8 cellular contexts compared by ENCODE assay signal in the genomic region with DNA sequence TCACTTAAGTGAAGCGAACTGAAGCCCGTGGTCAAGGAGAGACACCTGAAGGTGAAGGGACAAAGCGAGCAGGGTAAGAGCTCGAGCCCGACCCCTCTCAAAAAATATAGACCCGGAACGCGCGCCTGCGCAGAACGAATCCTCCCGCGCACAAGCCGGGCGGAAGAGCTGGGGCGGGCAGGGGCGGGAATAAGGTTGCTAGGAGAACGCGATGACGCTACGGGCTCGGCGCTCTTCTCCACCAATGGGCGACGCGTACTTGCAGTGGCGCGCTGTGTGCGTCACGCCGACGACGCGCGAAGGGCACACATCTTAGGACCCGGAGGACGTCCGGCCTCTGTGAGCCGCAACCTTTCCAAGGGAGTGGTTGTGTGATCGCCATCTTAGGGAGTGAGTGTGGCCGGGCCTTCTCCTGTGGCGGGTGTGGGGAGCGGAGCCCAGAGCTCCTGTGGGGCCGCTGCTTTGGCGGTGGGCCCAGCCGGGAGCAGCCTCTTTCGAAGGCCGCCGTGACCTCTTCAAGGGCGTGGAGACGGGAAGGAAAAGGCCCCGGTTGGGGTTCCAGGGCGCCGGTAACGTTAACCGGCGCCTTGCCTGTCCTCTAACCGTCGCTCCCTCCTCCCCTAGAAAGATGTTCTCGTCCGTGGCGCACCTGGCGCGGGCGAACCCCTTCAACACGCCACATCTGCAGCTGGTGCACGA. TPM values are rescaled to one million over a fixed set of nuclear protein-coding genes. Genes with fewer than 3 reads are reported as not detected.
A peak's percentile ranks its signal among the peaks of the same experiment; 100 is the strongest.
DNase-seq lines count a peak whose midpoint lies in the region; TF ChIP-seq lines count a peak whose summit lies in the region.

TSS of gene SLC25A3 (plus strand) at position 336 of the 699 bp plus-strand sequence. CDS start at position 629, 293 bp downstream.

- WGBS in stomach, 5 donors = 0 to 1% (median 1%) methylated on average over 52 to 67 of the region's 67 CpGs

- H3F3A ChIP-seq in MM.1S (ENCODE audit: insufficient read depth, low read length) = 0 out of 2 replicates have a peak, but pooled peaks cover 3% of the 10 kb centered on the region
- no peaks in the 10 kb centered on the region for H3F3A ChIP-seq in neural cell (ENCODE audit: insufficient read depth, low read length, poor library complexity, severe bottlenecking)

- peaks cover 50% of the 10 kb centered on the region for H3K79me2 ChIP-seq in MM.1S (ENCODE audit: low read length)
- H3K79me2 ChIP-seq in neural cell (replicated peaks; ENCODE audit: insufficient read depth, low read length) = peaks cover 44% of the 10 kb centered on the region

- TF ChIP-seq EP300 in neural cell (conservative IDR thresholded peaks at IDR 0.05; ENCODE audit: poor library complexity, severe bottlenecking) (peak; percentile 81), stomach (IDR thresholded peaks at IDR 0.05) (no peak)

- H3K4me2 ChIP-seq in MM.1S (ENCODE audit: low read depth, low read length) (peak within 1 kb of the TSS; percentile 81), neural cell (ENCODE audit: low read length) (peak within 1 kb of the TSS; percentile 85)

- H3K4me3 ChIP-seq in HAP-1 (peak within 1 kb of the TSS; percentile 98), MM.1S (ENCODE audit: low read length) (peak within 1 kb of the TSS; percentile 98), neural cell (ENCODE audit: low read length) (peak within 1 kb of the TSS; percentile 91), stomach (peak within 1 kb of the TSS; percentile 86 to 95 (median 88))

- peaks cover 19% of the 10 kb centered on the region for H4K20me1 ChIP-seq in MM.1S (ENCODE audit: insufficient read depth, low read length)
- no peaks in the 10 kb centered on the region for H4K20me1 ChIP-seq in neural cell (ENCODE audit: insufficient read depth)

- TF ChIP-seq CTCF in MM.1S (IDR thresholded peaks at IDR 0.05; ENCODE audit: low read length) = no peak
- TF ChIP-seq CTCF in neural cell (IDR thresholded peaks at IDR 0.05; ENCODE audit: poor library complexity, severe bottlenecking) = no peak
- TF ChIP-seq CTCF in stomach (IDR thresholded peaks at IDR 0.05) = no peak

- intact Hi-C loops in stomach (cut with DNase I; ENCODE audit: low total_unique reads) = no loop called here

- no peaks in the 10 kb centered on the region for H3K9me2 ChIP-seq in MM.1S (replicated peaks; ENCODE audit: insufficient read depth, low read length)
- H3K9me2 ChIP-seq in neural cell (ENCODE audit: insufficient read depth, low read length) = no peaks in the 10 kb centered on the region

- peak within 1 kb of the TSS; percentile 99 for H3K9ac ChIP-seq in ES-I3 (ENCODE audit: low read depth, low read length)
- peak within 1 kb of the TSS; percentile 99 for H3K9ac ChIP-seq in MM.1S (ENCODE audit: low read length)
- H3K9ac ChIP-seq in neural cell (ENCODE audit: low read length) = peak within 1 kb of the TSS; percentile 97

- in situ Hi-C loops in HAP-1 (cut with MboI; ENCODE audit: low sequenced_read_pairs) = no loop called here

- peak within 1 kb of the TSS; percentile 60 for H2AFZ ChIP-seq in MM.1S (ENCODE audit: low read length)
- peak within 1 kb of the TSS; percentile 63 for H2AFZ ChIP-seq in neural cell (ENCODE audit: low read depth, low read length)

- H3K36me3 ChIP-seq in ES-I3 (ENCODE audit: insufficient read depth, low read length) = peaks cover 20% of the 10 kb centered on the region
- H3K36me3 ChIP-seq in HAP-1 (replicated peaks) = peaks cover 45% of the 10 kb centered on the region
- peaks cover 5% of the 10 kb centered on the region for H3K36me3 ChIP-seq in MM.1S (replicated peaks; ENCODE audit: insufficient read depth, low read length)
- H3K36me3 ChIP-seq in neural cell (ENCODE audit: insufficient read depth, low read length) = peaks cover 5% of the 10 kb centered on the region
- H3K36me3 ChIP-seq in stomach = peaks cover 18 to 28% (median 23%) of the 10 kb centered on the region in 4 donors

- H3K27ac ChIP-seq in MM.1S (ENCODE audit: low read length) (peak within 1 kb of the TSS; percentile 75), neural cell (ENCODE audit: low read length) (peak within 1 kb of the TSS; percentile 95), stomach (peak within 1 kb of the TSS; percentile 93 to 99 (median 98))

- TF ChIP-seq RAD21 in neural cell (conservative IDR thresholded peaks at IDR 0.05) = peak; percentile 13

- H3K4me1 ChIP-seq in ES-I3 (ENCODE audit: insufficient read depth, low read length) (0 out of 2 replicates have a peak, but pooled peaks cover 12% of the 10 kb centered on the region), HAP-1 (peaks cover 10% of the 10 kb centered on the region), MM.1S (ENCODE audit: low read length) (0 out of 2 replicates have a peak, but pooled peaks cover 7% of the 10 kb centered on the region), stomach (peaks cover 6 to 40% (median 29%) of the 10 kb centered on the region in 4 donors)

- DNase-seq in HAP-1 (ENCODE audit: low spot score in 2 of 2) (peak; percentile 94 to 97), MM.1S (peak; percentile 98), SIG-M5 (lab: John Stamatoyannopoulos, UW) (peak; percentile 76), activated gamma-delta T cell (lab: John Stamatoyannopoulos, UW) (peak; percentile 87), fibroblast of the conjunctiva (ENCODE audit: low read depth) (peak; percentile 98), stomach (peak; percentile 96)

- no peaks in the 10 kb centered on the region for H3K27me3 ChIP-seq in HAP-1 (ENCODE audit: low read depth)
- H3K27me3 ChIP-seq in MM.1S (replicated peaks; ENCODE audit: insufficient read depth, low read length) = no peaks in the 10 kb centered on the region
- H3K27me3 ChIP-seq in neural cell (ENCODE audit: insufficient read depth, low read depth, low read length) = no peaks in the 10 kb centered on the region
- no peaks in the 10 kb centered on the region for H3K27me3 ChIP-seq in stomach

- H3K9me3 ChIP-seq in ES-I3 (ENCODE audit: control insufficient read depth, insufficient read depth, low read length) (no peaks in the 10 kb centered on the region), HAP-1 (no peaks in the 10 kb centered on the region), MM.1S (replicated peaks; ENCODE audit: insufficient read depth, low read length) (no peaks in the 10 kb centered on the region), neural cell (ENCODE audit: low read length) (no peaks in the 10 kb centered on the region), stomach (no peaks in the 10 kb centered on the region)

- TF ChIP-seq POLR2A in stomach (IDR thresholded peaks at IDR 0.05) = peak in 2 of 4 donors; percentile 85 to 93

TF ChIP-seq in neural cell, 6 proteins besides CTCF, POLR2A, EP300 and RAD21:
- TF ChIP-seq TAF1 (IDR thresholded peaks at IDR 0.05; ENCODE audit: low read depth) = peak; percentile 87
- no peak for TF ChIP-seq EZH2 (IDR thresholded peaks at IDR 0.05; ENCODE audit: borderline replicate concordance, insufficient read depth, low read length, poor library complexity, severe bottlenecking)
- TF ChIP-seq MXI1 (conservative IDR thresholded peaks at IDR 0.05; ENCODE audit: poor library complexity, severe bottlenecking) = peak; percentile 62
- TF ChIP-seq SMC3 (conservative IDR thresholded peaks at IDR 0.05; ENCODE audit: poor library complexity) = peak; percentile 14
- peak; percentile 100 for TF ChIP-seq POLR2AphosphoS5 (IDR thresholded peaks at IDR 0.05)
- peak; percentile 79 for TF ChIP-seq REST (IDR thresholded peaks at IDR 0.05; ENCODE audit: borderline replicate concordance)

RNA-seq across cellular contexts. Expression of gene SLC25A3, which starts in this region (rescaled TPM):
- 615 and 655 TPM in 2 replicates for polyA plus RNA-seq in neural cell
- polyA minus RNA-seq in neural cell = 420 and 428 TPM in 2 replicates
- 100 to 1,000 TPM; 308 to 594 (median 355) TPM for total RNA-seq in stomach
- polyA plus RNA-seq in stomach = 100 to 1,000 TPM; 418 to 479 (median 432) TPM

Comparison
In these comparisons a context has a peak if more than half of its experiments do, and no peak if none do; other contexts are left out.
1. Peak in every context shown above with its lines: DNase-seq, H3K4me3 ChIP-seq and H3K27ac ChIP-seq.